ENCODE assay signal across 8 cellular contexts in genomic region chr12:6430990-6431353, GRCh38. TPM values are rescaled to one million over a fixed set of nuclear protein-coding genes. Genes with fewer than 3 reads are reported as not detected.
DNase-seq lines count a peak whose midpoint lies in the region; ATAC-seq, FAIRE-seq and TF ChIP-seq lines count a peak whose summit lies in the region.

No MANE protein-coding gene starts in this region.

- FAIRE-seq in GM12892 (lab: Jason Lieb, UNC), result no peak

- peaks cover 36 to 43% of the 10 kb centered on the region in 2 donors for H3K4me1 ChIP-seq in naive thymus-derived CD4-positive, alpha-beta T cell (ENCODE audit: control insufficient read depth in 2 of 2, insufficient read depth in 2 of 2, low read length in 2 of 2)

- intact Hi-C loops in naive thymus-derived CD4-positive, alpha-beta T cell (cut with micrococcal nuclease), result no loop called here

- no peak for ATAC-seq in naive thymus-derived CD4-positive, alpha-beta T cell
- ATAC-seq in GM19023 (IDR thresholded peaks at IDR 0.05; ENCODE audit: unreplicated experiment), result no peak

- H3K4me3 ChIP-seq in naive thymus-derived CD4-positive, alpha-beta T cell (ENCODE audit: low read length), result no peak overlapping the region

- peaks cover 38 to 76% (median 68%) of the 10 kb centered on the region in 7 donors for H3K4me1 Mint-ChIP-seq in naive thymus-derived CD4-positive, alpha-beta T cell

- H3K27ac ChIP-seq in cingulate gyrus (ENCODE audit: low read depth, low read length), result peak overlapping the region; percentile 61
- H3K27ac ChIP-seq in naive thymus-derived CD4-positive, alpha-beta T cell (ENCODE audit: low read depth, low read length), result no peak overlapping the region

- H3K9me3 Mint-ChIP-seq in naive thymus-derived CD4-positive, alpha-beta T cell, result no peaks in the 10 kb centered on the region

- H3K27ac Mint-ChIP-seq in naive thymus-derived CD4-positive, alpha-beta T cell, result peak overlapping the region; percentile 32 to 93 (median 81)

- H3K4me3 Mint-ChIP-seq in naive thymus-derived CD4-positive, alpha-beta T cell, result peak overlapping the region in 7 of 10 donors; percentile 42 to 57 (median 47)

- H3K36me3 ChIP-seq in naive thymus-derived CD4-positive, alpha-beta T cell (ENCODE audit: control insufficient read depth in 2 of 3, insufficient read depth in 3 of 3, low read length in 3 of 3), result no peaks in the 10 kb centered on the region

- no peaks in the 10 kb centered on the region for H3K27me3 Mint-ChIP-seq in naive thymus-derived CD4-positive, alpha-beta T cell

- DNase-seq in AG20443 (ENCODE audit: low spot score) (peak; percentile 33), NCI-H460 (ENCODE audit: extremely low read depth, low read depth) (peak; percentile 38), SHP77 (lab: John Stamatoyannopoulos, UW) (no peak), ureter (ENCODE audit: low spot score) (no peak), GM12892 (ENCODE audit: insufficient read length) (no peak)
- DNase-seq in naive thymus-derived CD4-positive, alpha-beta T cell, result peak in 1 of 9 donors; percentile 17

- POLR2A ChIA-PET in naive thymus-derived CD4-positive, alpha-beta T cell (lab: Charles Lee), result interaction anchor here (0.7 to 6.8 kb wide), 3 partner anchors 14 to 30 kb away, joined by 3 to 161 read pairs (median 3); partner anchors contain the start of gene CD27

- no peaks in the 10 kb centered on the region for H3K36me3 Mint-ChIP-seq in naive thymus-derived CD4-positive, alpha-beta T cell

- H3K27me3 ChIP-seq in naive thymus-derived CD4-positive, alpha-beta T cell (ENCODE audit: control insufficient read depth in 2 of 2, insufficient read depth in 2 of 2, low read length in 2 of 2), result no peaks in the 10 kb centered on the region

- CTCF ChIA-PET in naive thymus-derived CD4-positive, alpha-beta T cell (lab: Charles Lee), result no interaction called here

- TF ChIP-seq POLR2A in GM12892 (IDR thresholded peaks at IDR 0.05; ENCODE audit: low read depth, low read length), result no peak

- H3K9me3 ChIP-seq in naive thymus-derived CD4-positive, alpha-beta T cell (ENCODE audit: control insufficient read depth in 2 of 3, low read length in 3 of 3), result no peaks in the 10 kb centered on the region

RNA-seq across cellular contexts. Expression of gene CD27, which starts 13.8 kb away (rescaled TPM):
- not detected in 2 replicates for total RNA-seq in NCI-H460 (2014; rRNA removed; shearing (Covaris generic))
- not detected in 2 replicates for polyA plus RNA-seq in NCI-H460 (2014; cell fraction: nucleus; rRNA removed)
- total RNA-seq in naive thymus-derived CD4-positive, alpha-beta T cell, result 100 to 1,000 TPM in 4 of 5 experiments, 10 to 100 TPM in 1; 74.1 to 217 (median 130) TPM
- 100 to 1,000 TPM; 560 to 590 TPM for polyA plus RNA-seq in naive thymus-derived CD4-positive, alpha-beta T cell
- 2.6 TPM for total RNA-seq in ureter
- polyA plus RNA-seq in GM12892 (2012; ENCODE audit: missing spikeins), result 82.1 TPM

RNA-seq across cellular contexts. Expression of gene TAPBPL, which starts 20.9 kb away (rescaled TPM):
- total RNA-seq in NCI-H460 (2014; rRNA removed; shearing (Covaris generic)), result 3.2 and 3.9 TPM in 2 replicates
- polyA plus RNA-seq in NCI-H460 (2014; cell fraction: nucleus; rRNA removed), result 3.4 and 11.0 TPM in 2 replicates
- 10 to 100 TPM; 23.0 to 65.4 (median 52.9) TPM for total RNA-seq in naive thymus-derived CD4-positive, alpha-beta T cell
- 100 to 1,000 TPM in 1 of 2 donors, 10 to 100 TPM in 1; 48.7 to 104 TPM for polyA plus RNA-seq in naive thymus-derived CD4-positive, alpha-beta T cell
- 52.3 TPM for total RNA-seq in ureter
- 32.1 TPM for polyA plus RNA-seq in GM12892 (2012; ENCODE audit: missing spikeins)

RNA-seq across cellular contexts. Expression of gene VAMP1, which starts 39.5 kb away (rescaled TPM):
- 10.7 and 14.3 TPM in 2 replicates for total RNA-seq in NCI-H460 (2014; rRNA removed; shearing (Covaris generic))
- 47.5 and 51.9 TPM in 2 replicates for polyA plus RNA-seq in NCI-H460 (2014; cell fraction: nucleus; rRNA removed)
- 100 to 1,000 TPM in 2 of 5 experiments, 10 to 100 TPM in 3; 38.7 to 123 (median 47.9) TPM for total RNA-seq in naive thymus-derived CD4-positive, alpha-beta T cell
- 10 to 100 TPM; 10.9 to 14.0 TPM for polyA plus RNA-seq in naive thymus-derived CD4-positive, alpha-beta T cell
- total RNA-seq in ureter, result 16.0 TPM
- 29.2 TPM for polyA plus RNA-seq in GM12892 (2012; ENCODE audit: missing spikeins)

RNA-seq across cellular contexts. Expression of gene LTBR, which starts 47.0 kb away (rescaled TPM):
- total RNA-seq in NCI-H460 (2014; rRNA removed; shearing (Covaris generic)), result 80.4 and 82.9 TPM in 2 replicates
- polyA plus RNA-seq in NCI-H460 (2014; cell fraction: nucleus; rRNA removed), result 170 and 268 TPM in 2 replicates
- 10 to 100 TPM in 1 of 5 experiments, 1 to 10 TPM in 3, under 1 TPM in 1; 0.34 to 25.2 (median 2.2) TPM for total RNA-seq in naive thymus-derived CD4-positive, alpha-beta T cell
- not detected for polyA plus RNA-seq in naive thymus-derived CD4-positive, alpha-beta T cell
- 167 TPM for total RNA-seq in ureter
- 0.40 TPM for polyA plus RNA-seq in GM12892 (2012; ENCODE audit: missing spikeins)

RNA-seq across cellular contexts. Expression of gene SCNN1A, which starts 55.6 kb away (rescaled TPM):
- 0.29 and 1.7 TPM in 2 replicates for total RNA-seq in NCI-H460 (2014; rRNA removed; shearing (Covaris generic))
- 1.2 and 3.0 TPM in 2 replicates for polyA plus RNA-seq in NCI-H460 (2014; cell fraction: nucleus; rRNA removed)
- total RNA-seq in naive thymus-derived CD4-positive, alpha-beta T cell, result 1 to 10 TPM in 4 of 5 experiments, under 1 TPM in 1; 0.22 to 5.3 (median 3.6) TPM
- 1 to 10 TPM in 1 of 2 donors, under 1 TPM in 1; 0.84 to 1.2 TPM for polyA plus RNA-seq in naive thymus-derived CD4-positive, alpha-beta T cell
- 63.8 TPM for total RNA-seq in ureter
- polyA plus RNA-seq in GM12892 (2012; ENCODE audit: missing spikeins), result not detected

Comparison
In these comparisons a context has a peak if more than half of its experiments do, and no peak if none do; other contexts are left out.
1. DNase-seq: peak in AG20443 (single experiment) and NCI-H460 (single experiment); none in SHP77 (0 of 2), ureter (single experiment) and GM12892 (single experiment).
2. RNA of gene CD27, which starts 13.8 kb away (total RNA-seq): 74.1 to 217 TPM in naive thymus-derived CD4-positive, alpha-beta T cell; 2.6 TPM in ureter (single experiment) and not detected in NCI-H460; every median in the first group is over 10 times any median in the second.